ENCODE assay signal across 11 cellular contexts in genomic region chr14:52270059-52270458, GRCh38. TPM values are rescaled to one million over a fixed set of nuclear protein-coding genes. Genes with fewer than 3 reads are reported as not detected.
A peak's percentile ranks its signal among the peaks of the same experiment; 100 is the strongest.
DNase-seq lines count a peak whose midpoint lies in the region; ATAC-seq and TF ChIP-seq lines count a peak whose summit lies in the region.
"Not testable (repeated sequence)": the region's sequence is repeated elsewhere in the genome, so short reads cannot be mapped to it uniquely, and the experiment has no call there.
"Had no signal": no experiment of that assay in that cellular context is flagged by ENCODE, and none has a peak within 500 bp of the region (broad histone marks: within the 10 kb centered on the region; RNA-seq: fewer than 3 reads in every experiment).

No MANE protein-coding gene starts in this region.

- not testable (repeated sequence) for H3K36me3 ChIP-seq in CD8-positive, alpha-beta T cell (ENCODE audit: insufficient read depth, low read length); heart right ventricle; rectal smooth muscle tissue (ENCODE audit: control insufficient read depth, insufficient read depth, low read length); testis (ENCODE audit: low read depth, missing control alignments)

- CTCF ChIA-PET in CD8-positive, alpha-beta T cell (lab: Charles Lee): interaction anchor here (0.9 to 1.2 kb wide), 2 partner anchors 274 to 423 kb away, joined by 3 read pairs; no protein-coding TSS in a partner anchor
- CTCF ChIA-PET in activated CD8-positive, alpha-beta T cell treated with anti-CD3 and anti-CD28 coated beads, Interleukin-2, amount 10 ng/mL, durations not matched to agents 7 days and 5 days (lab: Charles Lee): interaction anchor here (1.2 kb wide), 1 partner anchor 138 kb away, joined by 5 read pairs; no protein-coding TSS in a partner anchor

- not testable (repeated sequence) for ATAC-seq in CD8-positive, alpha-beta T cell; activated CD8-positive, alpha-beta T cell treated with anti-CD3 and anti-CD28 coated beads, Interleukin-2, amount 10 ng/mL, durations not matched to agents 7 days and 5 days; effector memory CD8-positive, alpha-beta T cell (replicated peaks)
- ATAC-seq in heart right ventricle: peak in 1 of 8 donors; percentile 32

- H3K27me3 Mint-ChIP-seq in CD8-positive, alpha-beta T cell (ENCODE audit: low read depth): peaks cover 27% of the 10 kb centered on the region
- peaks cover 53% of the 10 kb centered on the region for H3K27me3 Mint-ChIP-seq in activated CD8-positive, alpha-beta T cell treated with anti-CD3 and anti-CD28 coated beads, Interleukin-2, amount 10 ng/mL, durations not matched to agents 7 days and 5 days (ENCODE audit: low read depth)
- H3K27me3 Mint-ChIP-seq in effector memory CD8-positive, alpha-beta T cell: not testable (repeated sequence)

- TF ChIP-seq POLR2A in testis (IDR thresholded peaks at IDR 0.05): not testable (repeated sequence)

- H3K9me3 Mint-ChIP-seq in CD8-positive, alpha-beta T cell; activated CD8-positive, alpha-beta T cell treated with anti-CD3 and anti-CD28 coated beads, Interleukin-2, amount 10 ng/mL, durations not matched to agents 7 days and 5 days (ENCODE audit: insufficient read depth); effector memory CD8-positive, alpha-beta T cell: not testable (repeated sequence)

- not testable (repeated sequence) for H3K27ac Mint-ChIP-seq in CD8-positive, alpha-beta T cell; activated CD8-positive, alpha-beta T cell treated with anti-CD3 and anti-CD28 coated beads, Interleukin-2, amount 10 ng/mL, durations not matched to agents 7 days and 5 days
- H3K27ac Mint-ChIP-seq in effector memory CD8-positive, alpha-beta T cell: peak overlapping the region; percentile 91 to 95

- POLR2A ChIA-PET in CD8-positive, alpha-beta T cell (lab: Charles Lee): interaction anchor here (1.1 to 1.5 kb wide), 2 partner anchors 49 to 94 kb away, joined by 3 to 4 read pairs; no protein-coding TSS in a partner anchor
- POLR2A ChIA-PET in activated CD8-positive, alpha-beta T cell treated with anti-CD3 and anti-CD28 coated beads, Interleukin-2, amount 10 ng/mL, durations not matched to agents 7 days and 5 days (lab: Charles Lee): not testable (repeated sequence)

- intact Hi-C loops in CD8-positive, alpha-beta T cell (cut with DNase I, micrococcal nuclease): loop anchor here in 1 of 2 experiments (5.0 kb wide), 1 partner anchor 123 kb away; no protein-coding TSS in a partner anchor
- intact Hi-C loops in heart right ventricle (cut with DNase I): loop anchor here in 1 of 10 donors (10.0 kb wide), 1 partner anchor 275 kb away; no protein-coding TSS in a partner anchor
- intact Hi-C loops in testis (cut with DNase I; ENCODE audit: low total_unique reads): not testable (repeated sequence)

- not testable (repeated sequence) for H3K27me3 ChIP-seq in CD8-positive, alpha-beta T cell (ENCODE audit: insufficient read depth, low read length); rectal smooth muscle tissue (ENCODE audit: control insufficient read depth, insufficient read depth, low read length); testis
- H3K27me3 ChIP-seq in heart right ventricle (peaks cover 0 to 48% (median 17%) of the 10 kb centered on the region in 7 donors), mononuclear cell (ENCODE audit: insufficient read depth, low read length) (peaks cover 41% of the 10 kb centered on the region)

- 69% methylated on average over 10 of the region's 10 CpGs for WGBS in heart right ventricle, 2 donors
- 45 to 51% methylated on average over 10 of the region's 10 CpGs for WGBS in testis, 2 donors

- H3K4me3 ChIP-seq in CD8-positive, alpha-beta T cell (ENCODE audit: low read depth, low read length); testis: not testable (repeated sequence)
- H3K4me3 ChIP-seq in heart right ventricle (peak overlapping the region in 7 of 10 donors; percentile 55 to 68 (median 63)), mononuclear cell (ENCODE audit: low read length) (peak overlapping the region; percentile 43), rectal smooth muscle tissue (ENCODE audit: low read length) (peak overlapping the region; percentile 82)

- peak overlapping the region; percentile 93 for H3K4me3 Mint-ChIP-seq in CD8-positive, alpha-beta T cell
- peak overlapping the region; percentile 17 for H3K4me3 Mint-ChIP-seq in activated CD8-positive, alpha-beta T cell treated with anti-CD3 and anti-CD28 coated beads, Interleukin-2, amount 10 ng/mL, durations not matched to agents 7 days and 5 days
- peak overlapping the region; percentile 93 to 99 for H3K4me3 Mint-ChIP-seq in effector memory CD8-positive, alpha-beta T cell

- H3K4me1 Mint-ChIP-seq in CD8-positive, alpha-beta T cell (ENCODE audit: low read depth): peaks cover 63% of the 10 kb centered on the region
- H3K4me1 Mint-ChIP-seq in activated CD8-positive, alpha-beta T cell treated with anti-CD3 and anti-CD28 coated beads, Interleukin-2, amount 10 ng/mL, durations not matched to agents 7 days and 5 days (ENCODE audit: low read depth): peaks cover 48% of the 10 kb centered on the region
- H3K4me1 Mint-ChIP-seq in effector memory CD8-positive, alpha-beta T cell (ENCODE audit: low read depth in 2 of 2): peaks cover 55 to 76% of the 10 kb centered on the region in 2 donors

- TF ChIP-seq CTCF in CD8-positive, alpha-beta T cell (IDR thresholded peaks at IDR 0.05); heart right ventricle (IDR thresholded peaks at IDR 0.05); testis (IDR thresholded peaks at IDR 0.05): not testable (repeated sequence)

- not testable (repeated sequence) for H3K9ac ChIP-seq in rectal smooth muscle tissue (ENCODE audit: low read length)

- H3K36me3 Mint-ChIP-seq in CD8-positive, alpha-beta T cell: peaks cover 16% of the 10 kb centered on the region
- H3K36me3 Mint-ChIP-seq in activated CD8-positive, alpha-beta T cell treated with anti-CD3 and anti-CD28 coated beads, Interleukin-2, amount 10 ng/mL, durations not matched to agents 7 days and 5 days (ENCODE audit: low read depth): peaks cover 13% of the 10 kb centered on the region
- peaks cover 23% of the 10 kb centered on the region for H3K36me3 Mint-ChIP-seq in effector memory CD8-positive, alpha-beta T cell (ENCODE audit: insufficient read depth)

- not testable (repeated sequence) for DNase-seq in CD8-positive, alpha-beta T cell; activated CD8-positive, alpha-beta T cell treated with anti-CD3 and anti-CD28 coated beads, Interleukin-2, amount 10 ng/mL, durations not matched to agents 7 days and 5 days; effector memory CD8-positive, alpha-beta T cell; heart right ventricle
- peak; percentile 26 for DNase-seq in testis

- not testable (repeated sequence) for H3K27ac ChIP-seq in CD8-positive, alpha-beta T cell (ENCODE audit: low read depth, low read length); rectal smooth muscle tissue (ENCODE audit: low read depth, low read length); testis
- peak overlapping the region in 1 of 10 donors; percentile 9 for H3K27ac ChIP-seq in heart right ventricle

- H3K4me1 ChIP-seq in CD8-positive, alpha-beta T cell (ENCODE audit: insufficient read depth, low read length): peaks cover 35% of the 10 kb centered on the region
- H3K4me1 ChIP-seq in heart right ventricle (peaks cover 3 to 42% (median 27%) of the 10 kb centered on the region in 9 donors), mononuclear cell (ENCODE audit: insufficient read depth, low read length) (peaks cover 46% of the 10 kb centered on the region)
- not testable (repeated sequence) for H3K4me1 ChIP-seq in rectal smooth muscle tissue (ENCODE audit: control insufficient read depth, insufficient read depth, low read length); testis

- not testable (repeated sequence) for H3K9me3 ChIP-seq in CD8-positive, alpha-beta T cell (ENCODE audit: low read length); heart right ventricle; mononuclear cell (ENCODE audit: low read depth, low read length); testis

RNA-seq across cellular contexts. Expression of gene PTGDR, which starts 2.6 kb away (rescaled TPM):
- total RNA-seq in CD8-positive, alpha-beta T cell: 1 to 10 TPM; 2.7 to 3.0 TPM
- 1 to 10 TPM in 1 of 2 experiments, under 1 TPM in 1; 0.68 to 1.0 TPM for total RNA-seq in activated CD8-positive, alpha-beta T cell treated with anti-CD3 and anti-CD28 coated beads, Interleukin-2, amount 10 ng/mL, durations not matched to agents 7 days and 5 days
- total RNA-seq in heart right ventricle: 1 to 10 TPM in 2 of 10 donors, under 1 TPM in 8; 0.17 to 1.1 (median 0.47) TPM
- 1 to 10 TPM in 1 of 2 donors, under 1 TPM in 1; 0.33 to 1.9 TPM for polyA plus RNA-seq in heart right ventricle
- 3.8 TPM for total RNA-seq in mononuclear cell
- 1 to 10 TPM in 1 of 2 donors, under 1 TPM in 1; 0.16 to 1.3 TPM for total RNA-seq in testis
- polyA plus RNA-seq in testis (ENCODE audit: insufficient read depth, low read depth, low replicate concordance): 0.54 TPM
- total RNA-seq: A172, IMR-90, PC-3 had no signal
- polyA plus RNA-seq: AG04450, IMR-90 had no signal

RNA-seq across cellular contexts. Expression of gene PTGER2, which starts 44.1 kb away (rescaled TPM):
- 1 to 10 TPM; 3.5 to 4.3 TPM for total RNA-seq in CD8-positive, alpha-beta T cell
- total RNA-seq in activated CD8-positive, alpha-beta T cell treated with anti-CD3 and anti-CD28 coated beads, Interleukin-2, amount 10 ng/mL, durations not matched to agents 7 days and 5 days: 100 to 1,000 TPM; 116 to 119 TPM
- total RNA-seq in heart right ventricle: 1 to 10 TPM in 3 of 10 donors, under 1 TPM in 7; 0.11 to 2.4 (median 0.33) TPM
- under 1 TPM; 0.22 to 0.65 TPM for polyA plus RNA-seq in heart right ventricle
- total RNA-seq in mononuclear cell: 46.7 TPM
- total RNA-seq in testis: 1 to 10 TPM; 2.7 to 4.0 TPM
- polyA plus RNA-seq in testis (ENCODE audit: insufficient read depth, low read depth, low replicate concordance): 5.3 TPM
- total RNA-seq: A172 had no signal

Comparison
In these comparisons a context has a peak if more than half of its experiments do, and no peak if none do; other contexts are left out.
1. H3K4me3 Mint-ChIP-seq: peak in every context shown above with its lines; median percentile 96 in effector memory CD8-positive, alpha-beta T cell; 93 in CD8-positive, alpha-beta T cell; 17 in activated CD8-positive, alpha-beta T cell treated with anti-CD3 and anti-CD28 coated beads, Interleukin-2, amount 10 ng/mL, durations not matched to agents 7 days and 5 days.